ENCODE assay signal across 24 cellular contexts in genomic region chr1:226979115-226979516, GRCh38. TPM values are rescaled to one million over a fixed set of nuclear protein-coding genes. Genes with fewer than 3 reads are reported as not detected.
A peak's percentile ranks its signal among the peaks of the same experiment; 100 is the strongest.
DNase-seq lines count a peak whose midpoint lies in the region; ATAC-seq, FAIRE-seq and TF ChIP-seq lines count a peak whose summit lies in the region.
"Had no signal": no experiment of that assay in that cellular context is flagged by ENCODE, and none has a peak within 500 bp of the region (broad histone marks: within the 10 kb centered on the region; RNA-seq: fewer than 3 reads in every experiment).

No MANE protein-coding gene starts in this region.

- WGBS in heart right ventricle, 2 donors: 70 to 71% methylated on average over 15 of the region's 15 CpGs
- WGBS in trophoblast cell (ENCODE audit: extremely low coverage, insufficient coverage, insufficient read length): no CpG with 5 or more reads among the region's 15 CpGs

- no peak overlapping the region for H3K14ac ChIP-seq in trophoblast cell (ENCODE audit: low read length)

- H2BK12ac ChIP-seq in trophoblast cell (ENCODE audit: low read length): no peak overlapping the region

- no peak overlapping the region for H4K91ac ChIP-seq in trophoblast cell (ENCODE audit: low read depth, low read length)

- TF ChIP-seq CTCF in CD14-positive monocyte (IDR thresholded peaks at IDR 0.05) (no peak), heart right ventricle (IDR thresholded peaks at IDR 0.05) (no peak)

- H3K4me1 ChIP-seq in HUES6 (ENCODE audit: control insufficient read depth, insufficient read depth, low read length) (peaks cover 20% of the 10 kb centered on the region; the same call in 1 of the 2 replicates), heart right ventricle (peaks cover 20 to 76% (median 50%) of the 10 kb centered on the region in 9 donors), trophoblast cell (ENCODE audit: control insufficient read depth in 1 of 2, insufficient read depth in 2 of 2, low read length in 2 of 2) (peaks cover 8 to 11% of the 10 kb centered on the region in 2 experiments)

- no peaks in the 10 kb centered on the region for H3K9me3 Mint-ChIP-seq in CD14-positive monocyte
- H3K9me3 Mint-ChIP-seq: brain, neural crest cell, WTC11 had no signal

- H2AK5ac ChIP-seq in trophoblast cell (ENCODE audit: low read length): no peak overlapping the region

- peaks cover 38 to 71% of the 10 kb centered on the region in 2 donors for H3K36me3 Mint-ChIP-seq in CD14-positive monocyte
- H3K36me3 Mint-ChIP-seq: WTC11 had no signal

- no peak overlapping the region for H3K27ac ChIP-seq in HUES6 (ENCODE audit: low read depth, low read length)
- H3K27ac ChIP-seq in heart right ventricle: peak overlapping the region; percentile 71 to 97 (median 92)
- no peak overlapping the region for H3K27ac ChIP-seq in trophoblast cell (ENCODE audit: low read depth, low read length)
- H3K27ac ChIP-seq: esophagus squamous epithelium had no signal

- no peak overlapping the region for H3K4me3 ChIP-seq in HUES6 (ENCODE audit: low read depth, low read length)
- no peak overlapping the region for H3K4me3 ChIP-seq in heart right ventricle
- H3K4me3 ChIP-seq in trophoblast cell (ENCODE audit: low read depth, low read length): peak overlapping the region; percentile 3
- H3K4me3 ChIP-seq: esophagus squamous epithelium, MG63, skin epidermis, uterus had no signal

- peaks cover under 1% of the 10 kb centered on the region for H3K4me1 Mint-ChIP-seq in CD14-positive monocyte

- no peak overlapping the region for H3K23ac ChIP-seq in trophoblast cell (ENCODE audit: low read length)

- no peak overlapping the region for H4K12ac ChIP-seq in trophoblast cell (ENCODE audit: low read depth, low read length)

- intact Hi-C loops in CD14-positive monocyte (cut with micrococcal nuclease): no loop called here
- intact Hi-C loops in heart right ventricle (cut with DNase I): loop anchor here in 3 of 10 donors (5.0 to 10.0 kb wide), 2 partner anchors 37 to 64 kb away; partner anchors contain the start of gene COQ8A (in 1 of the 3)

- no peaks in the 10 kb centered on the region for H3K9me3 ChIP-seq in HUES6 (ENCODE audit: control insufficient read depth, insufficient read depth, low read depth, low read length)
- H3K9me3 ChIP-seq in heart right ventricle: no peaks in the 10 kb centered on the region
- H3K9me3 ChIP-seq in trophoblast cell (ENCODE audit: insufficient read depth, low read depth, low read length): peaks cover 4% of the 10 kb centered on the region
- H3K9me3 ChIP-seq: esophagus squamous epithelium, MG63, uterus had no signal

- DNase-seq in CD14-positive monocyte (ENCODE audit: low spot score) (peak; percentile 38), heart right ventricle (no peak), trophoblast cell (no peak), HTR-8/SVneo (ENCODE audit: insufficient read length, low spot score) (no peak)
- DNase-seq: activated gamma-delta T cell; esophagus squamous epithelium; MG63; NCI-H2081 treated with DMSO at 0.1 percent for 48 hours; NCI-H446 treated with DMSO at 0.1 percent for 48 hours; PC-3; SIG-M5; stimulated activated CD4-positive, alpha-beta T cell treated with anti-CD3 and anti-CD28 coated beads, Interleukin-2, amount 100 ng/mL, for 24 hours; uterus had no signal

- no peaks in the 10 kb centered on the region for H3K79me2 ChIP-seq in trophoblast cell (ENCODE audit: control insufficient read depth, insufficient read depth, low read length, poor library complexity)

- H3K27ac Mint-ChIP-seq in CD14-positive monocyte: peak overlapping the region in 2 of 7 donors; percentile 37 to 63
- H3K27ac Mint-ChIP-seq: brain, progenitor cell of endocrine pancreas, WTC11 had no signal

- no peak overlapping the region for H2BK5ac ChIP-seq in trophoblast cell (ENCODE audit: low read depth, low read length, poor library complexity)

- no peak overlapping the region for H3K18ac ChIP-seq in trophoblast cell (ENCODE audit: low read length)

- H3K79me1 ChIP-seq in trophoblast cell (ENCODE audit: low read length): peaks cover 4% of the 10 kb centered on the region

- no peak overlapping the region for H3K4ac ChIP-seq in trophoblast cell (ENCODE audit: low read depth, low read length)

- H2AFZ ChIP-seq in trophoblast cell (ENCODE audit: insufficient read depth, low read length, poor library complexity): no peak overlapping the region

- H3K27me3 Mint-ChIP-seq in CD14-positive monocyte (ENCODE audit: low read depth in 3 of 3): no peaks in the 10 kb centered on the region
- H3K27me3 Mint-ChIP-seq: progenitor cell of endocrine pancreas had no signal

- H4K8ac ChIP-seq in trophoblast cell (ENCODE audit: low read depth, low read length): no peak overlapping the region

- H3K9ac ChIP-seq in HUES6 (ENCODE audit: low read length): peak overlapping the region; percentile 30
- no peak overlapping the region for H3K9ac ChIP-seq in trophoblast cell (ENCODE audit: low read length)

- no peak overlapping the region for H3K4me2 ChIP-seq in trophoblast cell (ENCODE audit: low read length)

- H2BK120ac ChIP-seq in trophoblast cell (ENCODE audit: insufficient read depth, low read length, poor library complexity): no peak overlapping the region

- H3K4me3 Mint-ChIP-seq in CD14-positive monocyte: no peak overlapping the region
- H3K4me3 Mint-ChIP-seq: brain, WTC11 had no signal

- ATAC-seq in heart right ventricle (peak in 1 of 8 donors; percentile 0), GM18867 (IDR thresholded peaks at IDR 0.05; ENCODE audit: unreplicated experiment) (no peak), HG02763 (IDR thresholded peaks at IDR 0.05; ENCODE audit: unreplicated experiment) (no peak)
- ATAC-seq: PC-3, WTC11 had no signal

- H3K36me3 ChIP-seq in HUES6 (ENCODE audit: control insufficient read depth, insufficient read depth, low read length): peaks cover 15% of the 10 kb centered on the region; the same call in 1 of the 2 replicates
- H3K36me3 ChIP-seq in heart right ventricle: peaks cover 0 to 45% (median 11%) of the 10 kb centered on the region in 9 donors
- no peaks in the 10 kb centered on the region for H3K36me3 ChIP-seq in trophoblast cell (ENCODE audit: control insufficient read depth in 1 of 2, insufficient read depth in 2 of 2, low read length in 2 of 2)
- H3K36me3 ChIP-seq: MG63, uterus had no signal

- no peak for FAIRE-seq in HTR-8/SVneo (lab: Jason Lieb, UNC)
- FAIRE-seq: colon, frontal cortex, islet of Langerhans had no signal

- H3K27me3 ChIP-seq in HUES6 (ENCODE audit: control insufficient read depth, insufficient read depth, low read length) (no peaks in the 10 kb centered on the region), heart right ventricle (no peaks in the 10 kb centered on the region), trophoblast cell (ENCODE audit: insufficient read depth, low read length) (no peaks in the 10 kb centered on the region)
- H3K27me3 ChIP-seq: esophagus squamous epithelium, MG63, uterus had no signal

RNA-seq across cellular contexts. Expression of gene COQ8A, which starts 39.0 kb away (rescaled TPM):
- polyA plus RNA-seq in CD14-positive monocyte (10 to 100 TPM; 33.1 to 38.2 TPM), heart right ventricle (100 to 1,000 TPM; 136 to 242 TPM)
- total RNA-seq in heart right ventricle: 100 to 1,000 TPM; 167 to 495 (median 266) TPM
- 4.5 TPM in 2 replicates for polyA plus RNA-seq in trophoblast cell (2013)

Comparison
In these comparisons a context has a peak if more than half of its experiments do, and no peak if none do; other contexts are left out.
1. H3K27ac ChIP-seq: peak in heart right ventricle (10 of 10); none in HUES6 (single experiment) and trophoblast cell (single experiment).